ENCODE assay signal across 8 cellular contexts in the genomic region with DNA sequence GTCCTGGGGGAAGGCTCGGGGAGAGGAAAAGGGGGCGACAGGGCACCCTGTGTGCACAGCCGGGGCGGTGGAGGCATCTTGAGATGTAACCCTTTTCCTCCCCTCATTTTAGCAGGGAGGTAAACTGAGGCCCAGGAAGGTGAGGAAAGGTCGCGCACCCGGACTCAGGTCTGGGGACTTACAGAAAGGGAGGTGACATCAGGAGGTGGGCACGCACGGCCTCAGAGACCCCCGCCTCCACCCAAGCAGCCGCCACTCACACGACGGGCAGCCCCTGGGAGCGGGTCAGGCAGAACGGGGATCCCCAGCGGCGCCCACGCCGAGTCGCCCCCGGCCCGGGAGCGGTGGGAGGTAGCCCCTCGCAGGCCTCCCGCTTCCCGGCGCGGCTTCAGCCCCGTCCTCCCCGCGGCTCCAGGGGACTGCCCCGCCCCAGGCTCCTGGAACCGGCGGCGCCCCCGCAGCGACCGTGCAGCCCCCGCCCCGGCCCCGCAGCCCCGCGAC. TPM values are rescaled to one million over a fixed set of nuclear protein-coding genes. Genes with fewer than 3 reads are reported as not detected.
A peak's percentile ranks its signal among the peaks of the same experiment; 100 is the strongest.
DNase-seq lines count a peak whose midpoint lies in the region; ATAC-seq lines count a peak whose summit lies in the region.

No MANE protein-coding gene starts in this region.

- peak overlapping the region; percentile 91 to 96 for H3K4me3 Mint-ChIP-seq in activated T-cell treated with anti-CD3 and anti-CD28 coated beads, Interleukin-2, amount 50 U/mL, for 72 hours
- peak overlapping the region; percentile 95 to 96 for H3K4me3 Mint-ChIP-seq in stimulated activated naive CD8-positive, alpha-beta T cell treated with anti-CD3 and anti-CD28 coated beads, Interleukin-15, amount 100 ng/mL, for 72 hours

- H3K36me3 ChIP-seq in iPS-18a (ENCODE audit: control insufficient read depth, low read depth, low read length) = no peaks in the 10 kb centered on the region

- peak in 1 of 2 donors; percentile 37 for DNase-seq in activated T-cell treated with anti-CD3 and anti-CD28 coated beads, Interleukin-2, amount 50 U/mL, for 72 hours
- DNase-seq in stimulated activated naive CD8-positive, alpha-beta T cell treated with anti-CD3 and anti-CD28 coated beads, Interleukin-15, amount 100 ng/mL, for 72 hours = no peak
- DNase-seq in GOT3 (lab: John Stamatoyannopoulos, UW) (no peak), EL (no peak), ACHN (no peak)

- H3K9me3 Mint-ChIP-seq in activated T-cell treated with anti-CD3 and anti-CD28 coated beads, Interleukin-2, amount 50 U/mL, for 72 hours = no peaks in the 10 kb centered on the region
- H3K9me3 Mint-ChIP-seq in stimulated activated naive CD8-positive, alpha-beta T cell treated with anti-CD3 and anti-CD28 coated beads, Interleukin-15, amount 100 ng/mL, for 72 hours = no peaks in the 10 kb centered on the region

- H3K4me1 Mint-ChIP-seq in activated T-cell treated with anti-CD3 and anti-CD28 coated beads, Interleukin-2, amount 50 U/mL, for 72 hours (ENCODE audit: low read depth) = peaks cover 26% of the 10 kb centered on the region
- H3K4me1 Mint-ChIP-seq in stimulated activated naive CD8-positive, alpha-beta T cell treated with anti-CD3 and anti-CD28 coated beads, Interleukin-15, amount 100 ng/mL, for 72 hours = peaks cover 42% of the 10 kb centered on the region

- no peaks in the 10 kb centered on the region for H3K4me1 ChIP-seq in iPS-18a (ENCODE audit: control insufficient read depth, low read depth, low read length)

- peak overlapping the region; percentile 33 for H3K27ac Mint-ChIP-seq in activated T-cell treated with anti-CD3 and anti-CD28 coated beads, Interleukin-2, amount 50 U/mL, for 72 hours
- peak overlapping the region; percentile 88 to 95 for H3K27ac Mint-ChIP-seq in stimulated activated naive CD8-positive, alpha-beta T cell treated with anti-CD3 and anti-CD28 coated beads, Interleukin-15, amount 100 ng/mL, for 72 hours

- peak overlapping the region; percentile 17 for H3K9ac ChIP-seq in iPS-18a (ENCODE audit: low read length)

- in situ Hi-C loops in ACHN (cut with HindIII; ENCODE audit: low pct_ligation_motif_present, low pct_unique_long_range_greater_than_20kb, low sequenced_read_pairs) = no loop called here

- H3K27ac ChIP-seq in iPS-18a (ENCODE audit: low read length) = no peak overlapping the region

- no peaks in the 10 kb centered on the region for H3K27me3 ChIP-seq in iPS-18a (ENCODE audit: control insufficient read depth, insufficient read depth, low read length)

- H3K36me3 Mint-ChIP-seq in activated T-cell treated with anti-CD3 and anti-CD28 coated beads, Interleukin-2, amount 50 U/mL, for 72 hours (ENCODE audit: insufficient read depth in 2 of 2) = no peaks in the 10 kb centered on the region

- peak; percentile 6 for ATAC-seq in GM18517 (IDR thresholded peaks at IDR 0.05; ENCODE audit: unreplicated experiment)
- peak; percentile 25 for ATAC-seq in HG02970 (IDR thresholded peaks at IDR 0.05; ENCODE audit: low FRiP score, unreplicated experiment)
- ATAC-seq in activated T-cell treated with anti-CD3 and anti-CD28 coated beads, Interleukin-2, amount 50 U/mL, for 72 hours (replicated peaks in 1 of 2) = peak in 1 of 2 donors; percentile 1
- peak; percentile 14 for ATAC-seq in stimulated activated naive CD8-positive, alpha-beta T cell treated with anti-CD3 and anti-CD28 coated beads, Interleukin-15, amount 100 ng/mL, for 72 hours

- H3K4me3 ChIP-seq in iPS-18a (ENCODE audit: low read length) = peak overlapping the region; percentile 69

- H3K9me3 ChIP-seq in iPS-18a (ENCODE audit: control insufficient read depth, low read depth, low read length) = no peaks in the 10 kb centered on the region

- H3K27me3 Mint-ChIP-seq in activated T-cell treated with anti-CD3 and anti-CD28 coated beads, Interleukin-2, amount 50 U/mL, for 72 hours (ENCODE audit: low read depth) = no peaks in the 10 kb centered on the region
- no peaks in the 10 kb centered on the region for H3K27me3 Mint-ChIP-seq in stimulated activated naive CD8-positive, alpha-beta T cell treated with anti-CD3 and anti-CD28 coated beads, Interleukin-15, amount 100 ng/mL, for 72 hours

RNA-seq across cellular contexts. Expression of gene PIP5K1C, which starts 0.5 kb away (rescaled TPM):
- total RNA-seq in activated T-cell treated with anti-CD3 and anti-CD28 coated beads, Interleukin-2, amount 50 U/mL, for 72 hours = 10 to 100 TPM; 16.0 to 21.0 TPM

RNA-seq across cellular contexts. Expression of gene TJP3, which starts 8.4 kb away (rescaled TPM):
- 1 to 10 TPM; 1.7 to 5.8 TPM for total RNA-seq in activated T-cell treated with anti-CD3 and anti-CD28 coated beads, Interleukin-2, amount 50 U/mL, for 72 hours
